In the genomic region with DNA sequence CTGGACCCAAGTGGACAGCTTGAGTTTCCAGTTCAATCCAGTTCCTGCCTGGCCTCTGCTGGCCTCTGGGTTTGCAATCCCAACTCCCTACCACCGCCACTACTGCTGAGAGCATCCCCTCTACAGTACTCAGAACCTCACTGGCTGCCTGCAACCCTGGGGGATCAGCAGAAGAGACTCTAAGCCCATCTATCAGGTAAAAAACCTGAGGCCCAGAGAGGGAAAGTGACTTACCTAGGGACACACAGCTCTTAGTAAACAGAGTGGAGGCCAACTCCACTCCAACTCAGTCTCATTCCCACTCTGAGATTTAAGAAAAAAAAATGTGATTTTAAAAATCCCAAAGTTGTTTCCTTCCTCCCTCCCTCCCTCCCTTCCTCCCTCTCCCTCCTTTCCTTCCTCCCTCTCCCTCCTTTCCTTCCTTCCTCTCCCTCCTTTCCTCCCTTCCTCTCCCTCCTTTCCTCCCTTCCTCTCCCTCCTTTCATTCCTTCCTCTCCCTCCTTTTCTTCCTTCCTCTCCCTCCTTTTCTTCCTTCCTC, we compare ENCODE assay signal across 27 cellular contexts. TPM values are rescaled to one million over a fixed set of nuclear protein-coding genes. Genes with fewer than 3 reads are reported as not detected.
DNase-seq lines count a peak whose midpoint lies in the region; ATAC-seq, FAIRE-seq and TF ChIP-seq lines count a peak whose summit lies in the region.
"Had no signal": no experiment of that assay in that cellular context is flagged by ENCODE, and none has a peak within 500 bp of the region (broad histone marks: within the 10 kb centered on the region; RNA-seq: fewer than 3 reads in every experiment).

No MANE protein-coding gene starts in this region.

- CTCF ChIA-PET in HepG2 (lab: Yijun Ruan, JAX; ENCODE audit: low intra/inter-chr PET ratio, low total read pairs): no interaction called here

- peak overlapping the region; percentile 82 for H3K27ac Mint-ChIP-seq in stimulated activated effector memory CD8-positive, alpha-beta T cell treated with anti-CD3 and anti-CD28 coated beads, Interleukin-12 subunit alpha, Interleukin-12 subunit beta, amount 100 ng/mL, for 72 hours
- H3K27ac Mint-ChIP-seq: CD4-positive, alpha-beta T cell; HFFc6 had no signal

- POLR2A ChIA-PET in HepG2 (lab: Yijun Ruan, JAX): interaction anchor here (2.1 kb wide), 1 partner anchor 60 kb away, joined by 8 read pairs; no protein-coding TSS in a partner anchor

- intact Hi-C loops in HepG2 (cut with micrococcal nuclease; ENCODE audit: unreplicated experiment): loop anchor here (1.0 to 5.0 kb wide), 4 partner anchors 59 to 499 kb away; no protein-coding TSS in a partner anchor
- intact Hi-C loops in right lobe of liver (cut with DNase I): loop anchor here in 1 of 2 donors (10.0 kb wide), 2 partner anchors 61 to 191 kb away; no protein-coding TSS in a partner anchor
- intact Hi-C loops in left ventricle myocardium superior (cut with micrococcal nuclease): no loop called here

- no peaks in the 10 kb centered on the region for H3K79me2 ChIP-seq in HepG2 (ENCODE audit: insufficient read depth, low read length)

- in situ Hi-C loops in HepG2 (cut with HindIII; ENCODE audit: extremely low pct_ligation_motif_present, low pct_unique_long_range_greater_than_20kb): no loop called here

- no peaks in the 10 kb centered on the region for H3K9me3 Mint-ChIP-seq in stimulated activated effector memory CD8-positive, alpha-beta T cell treated with anti-CD3 and anti-CD28 coated beads, Interleukin-12 subunit alpha, Interleukin-12 subunit beta, amount 100 ng/mL, for 72 hours
- H3K9me3 Mint-ChIP-seq: CD4-positive, alpha-beta T cell; CD8-positive, alpha-beta memory T cell; HFFc6 had no signal

- TF ChIP-seq POLR2A in HepG2 (IDR thresholded peaks at IDR 0.05; ENCODE audit: insufficient read depth in 1 of 2, low read depth in 2 of 2, low read length in 2 of 2): no peak
- TF ChIP-seq POLR2A in right lobe of liver (IDR thresholded peaks at IDR 0.05): no peak

- H3K9me3 ChIP-seq in HepG2 (ENCODE audit: low read length): no peaks in the 10 kb centered on the region
- no peaks in the 10 kb centered on the region for H3K9me3 ChIP-seq in right lobe of liver
- H3K9me3 ChIP-seq: BE2C; BLaER1 treated with 17β-estradiol and CSF1 and Interleukin-3, amounts not matched to agents 10 nM and 100 nM had no signal

- H2AFZ ChIP-seq in HepG2 (ENCODE audit: low read length): no peak overlapping the region
- H2AFZ ChIP-seq: GM23248 had no signal

- peak overlapping the region; percentile 62 for H3K4me2 ChIP-seq in HepG2 (ENCODE audit: low read depth, low read length)
- H3K4me2 ChIP-seq: BLaER1 treated with 17β-estradiol and CSF1 and Interleukin-3, amounts not matched to agents 10 nM and 100 nM had no signal

- no peak overlapping the region for H3K4me3 Mint-ChIP-seq in stimulated activated effector memory CD8-positive, alpha-beta T cell treated with anti-CD3 and anti-CD28 coated beads, Interleukin-12 subunit alpha, Interleukin-12 subunit beta, amount 100 ng/mL, for 72 hours
- H3K4me3 Mint-ChIP-seq: CD14-positive monocyte; CD4-positive, alpha-beta T cell; CD8-positive, alpha-beta memory T cell; HFFc6 had no signal

- no peak overlapping the region for H3K9ac ChIP-seq in HepG2 (ENCODE audit: insufficient read depth, low read depth, low read length)
- H3K9ac ChIP-seq: BLaER1 treated with 17β-estradiol and CSF1 and Interleukin-3, amounts not matched to agents 10 nM and 100 nM; GM23248 had no signal

- TF ChIP-seq RAD21 in HepG2 (CRISPR knock-in tag; IDR thresholded peaks at IDR 0.05): no peak

- H3K4me3 ChIP-seq in HepG2 (replicated peaks in 1 of 3; ENCODE audit: insufficient read depth in 1 of 3, low read depth in 2 of 3, low read length in 3 of 3) (no peak overlapping the region), right lobe of liver (no peak overlapping the region)
- H3K4me3 ChIP-seq: BLaER1 treated with 17β-estradiol and CSF1 and Interleukin-3, amounts not matched to agents 10 nM and 100 nM; GM12878; GM23248 had no signal

- H3K27ac ChIP-seq in HepG2 (ENCODE audit: extremely low read length, insufficient read depth, low read length): no peak overlapping the region
- no peak overlapping the region for H3K27ac ChIP-seq in right lobe of liver
- H3K27ac ChIP-seq: 22Rv1; BLaER1 treated with 17β-estradiol and CSF1 and Interleukin-3, amounts not matched to agents 10 nM and 100 nM; GM23248 had no signal

- ATAC-seq in HepG2 (no peak), right lobe of liver (no peak), left ventricle myocardium superior (no peak), HG03469 (IDR thresholded peaks at IDR 0.05; ENCODE audit: unreplicated experiment) (no peak)
- no peak for ATAC-seq in stimulated activated effector memory CD8-positive, alpha-beta T cell treated with anti-CD3 and anti-CD28 coated beads, Interleukin-12 subunit alpha, Interleukin-12 subunit beta, amount 100 ng/mL, for 72 hours
- ATAC-seq: GM12878, HCT116 had no signal

- DNase-seq in HepG2 (ENCODE audit: low spot score): no peak
- no peak for DNase-seq in right lobe of liver
- DNase-seq in NCI-H69 (lab: John Stamatoyannopoulos, UW): peak; percentile 13
- no peak for DNase-seq in stimulated activated effector memory CD8-positive, alpha-beta T cell treated with anti-CD3 and anti-CD28 coated beads, Interleukin-12 subunit alpha, Interleukin-12 subunit beta, amount 100 ng/mL, for 72 hours (ENCODE audit: low spot score in 2 of 2)
- DNase-seq in left ventricle myocardium superior: no peak
- DNase-seq: ACHN; AML-193; BE2C; CD4-positive, alpha-beta T cell; CD8-positive, alpha-beta memory T cell; DMS 273 treated with DMSO at 0.1 percent for 48 hours; DMS79; EL; GDM1; GM23248; H7; HFFc6 had no signal

- peaks cover 8% of the 10 kb centered on the region for H3K4me1 Mint-ChIP-seq in stimulated activated effector memory CD8-positive, alpha-beta T cell treated with anti-CD3 and anti-CD28 coated beads, Interleukin-12 subunit alpha, Interleukin-12 subunit beta, amount 100 ng/mL, for 72 hours

- no peak for TF ChIP-seq CTCF in HepG2 (CRISPR knock-in tag; IDR thresholded peaks at IDR 0.05)
- TF ChIP-seq CTCF in right lobe of liver (IDR thresholded peaks at IDR 0.05): no peak

- no peaks in the 10 kb centered on the region for H4K20me1 ChIP-seq in HepG2 (ENCODE audit: insufficient read depth, low read length)
- H4K20me1 ChIP-seq: BLaER1 treated with 17β-estradiol and CSF1 and Interleukin-3, amounts not matched to agents 10 nM and 100 nM had no signal

- H3K4me1 ChIP-seq in HepG2 (ENCODE audit: insufficient read depth, low read length): peaks cover 48% of the 10 kb centered on the region
- H3K4me1 ChIP-seq in right lobe of liver: no peaks in the 10 kb centered on the region
- H3K4me1 ChIP-seq: BE2C had no signal

- no peaks in the 10 kb centered on the region for H3K36me3 ChIP-seq in HepG2 (replicated peaks in 1 of 2; ENCODE audit: control insufficient read depth in 1 of 2, insufficient read depth in 2 of 2, low read length in 2 of 2)
- no peaks in the 10 kb centered on the region for H3K36me3 ChIP-seq in right lobe of liver
- H3K36me3 ChIP-seq: BE2C; BLaER1 treated with 17β-estradiol and CSF1 and Interleukin-3, amounts not matched to agents 10 nM and 100 nM had no signal

- BruUV-seq in HepG2 (replicated peaks; lab: Mats Ljungman, UMichigan): no TSS peak

- H3K36me3 Mint-ChIP-seq in stimulated activated effector memory CD8-positive, alpha-beta T cell treated with anti-CD3 and anti-CD28 coated beads, Interleukin-12 subunit alpha, Interleukin-12 subunit beta, amount 100 ng/mL, for 72 hours: no peaks in the 10 kb centered on the region
- H3K36me3 Mint-ChIP-seq: CD14-positive monocyte had no signal

- FAIRE-seq in HepG2 (lab: Jason Lieb, UNC): no peak
- FAIRE-seq: A204.1, D721Med, GM12878, GM19239, H1 had no signal

- H3K27me3 ChIP-seq in HepG2 (ENCODE audit: control insufficient read depth in 1 of 2, insufficient read depth in 2 of 2, low read length in 2 of 2) (peaks cover 1 to 18% of the 10 kb centered on the region in 2 experiments; a peak in 2 of 5 replicates), right lobe of liver (no peaks in the 10 kb centered on the region)
- H3K27me3 ChIP-seq: BE2C; BLaER1 treated with 17β-estradiol and CSF1 and Interleukin-3, amounts not matched to agents 10 nM and 100 nM had no signal

- no peak for TF ChIP-seq EP300 in HepG2 (IDR thresholded peaks at IDR 0.05; ENCODE audit: low read depth in 2 of 2, low read length in 2 of 2)
- TF ChIP-seq EP300 in HepG2 (CRISPR knock-in tag; IDR thresholded peaks at IDR 0.05; ENCODE audit: borderline replicate concordance): no peak

- 22% methylated on average over 1 of the region's 1 CpG for WGBS in HepG2 (ENCODE audit: low lambda C conversion rate)
- no CpG with 5 or more reads among the region's 1 CpG for WGBS in right lobe of liver (ENCODE audit: insufficient coverage, low coverage, low lambda C conversion rate, missing lambda C conversion rate)

TF ChIP-seq in HepG2, 621 proteins besides CTCF, POLR2A, EP300 and RAD21 (continues in another document):
- peak; percentile 7 for TF ChIP-seq HNRNPK (IDR thresholded peaks at IDR 0.05; ENCODE audit: low read depth, low read length, poor library complexity, severe bottlenecking)

RNA-seq across cellular contexts. Expression of gene APOL3, which starts 34.5 kb away (rescaled TPM):
- total RNA-seq in HepG2 (2016; rRNA removed; fragmentation: Illumina TruSeq; extraction: Trizol) (5.4 and 6.3 TPM in 2 replicates), right lobe of liver (10 to 100 TPM; 21.7 to 80.5 (median 30.2) TPM), left ventricle myocardium superior (29.5 TPM)
- total RNA-seq in HepG2 (2016; cell fraction: cytosol; rRNA removed; fragmentation: Illumina TruSeq; extraction: Trizol; ENCODE audit: low read depth): 0.71 and 1.1 TPM in 2 replicates
- 5.4 and 5.5 TPM in 2 replicates for total RNA-seq in HepG2 (2016; cell fraction: insoluble cytoplasmic fraction; rRNA removed; fragmentation: Illumina TruSeq; extraction: Trizol)
- 2.0 and 3.8 TPM in 2 replicates for total RNA-seq in HepG2 (2016; cell fraction: membrane; rRNA removed; fragmentation: Illumina TruSeq; extraction: Trizol)
- total RNA-seq in HepG2 (2016; cell fraction: nucleus; rRNA removed; fragmentation: Illumina TruSeq; extraction: Trizol): 2.5 and 4.5 TPM in 2 replicates
- 3.8 and 5.8 TPM in 2 replicates for polyA plus RNA-seq in HepG2 (2011; rRNA removed)
- polyA plus RNA-seq in HepG2 (2011; cell fraction: cytosol; rRNA removed): 4.1 and 4.6 TPM in 2 replicates
- polyA plus RNA-seq in HepG2 (2011; cell fraction: nucleus; rRNA removed): 4.0 and 5.0 TPM in 2 replicates
- polyA plus RNA-seq in HepG2 (2012): 4.2 and 4.9 TPM in 2 replicates
- polyA plus RNA-seq in HepG2 (2016; cell fraction: cytosol; fragmentation: Illumina TruSeq; extraction: Trizol; ENCODE audit: low read depth): 0.36 and 0.58 TPM in 2 replicates
- polyA plus RNA-seq in HepG2 (2016; cell fraction: insoluble cytoplasmic fraction; fragmentation: Illumina TruSeq; extraction: Trizol; ENCODE audit: low read depth): 3.5 TPM in 2 replicates
- 1.4 and 1.9 TPM in 2 replicates for polyA plus RNA-seq in HepG2 (2016; cell fraction: membrane; fragmentation: Illumina TruSeq; extraction: Trizol; ENCODE audit: low read depth)
- 3.5 and 4.8 TPM in 2 replicates for polyA plus RNA-seq in HepG2 (2016; cell fraction: nucleus; fragmentation: Illumina TruSeq; extraction: Trizol; ENCODE audit: insufficient read depth, low read depth)
- 1.1 and 6.2 TPM in 2 replicates for polyA minus RNA-seq in HepG2 (2011; rRNA and poly(A)+ RNA removed; ENCODE audit: low replicate concordance)
- polyA minus RNA-seq in HepG2 (2011; cell fraction: cytosol; rRNA and poly(A)+ RNA removed): 2.2 and 2.3 TPM in 2 replicates
- 2.4 and 7.7 TPM in 2 replicates for polyA minus RNA-seq in HepG2 (2011; cell fraction: nucleus; rRNA and poly(A)+ RNA removed)
- total RNA-seq: H1 had no signal
